Comparison of ENCODE assay signal across 8 cellular contexts in the genomic region with DNA sequence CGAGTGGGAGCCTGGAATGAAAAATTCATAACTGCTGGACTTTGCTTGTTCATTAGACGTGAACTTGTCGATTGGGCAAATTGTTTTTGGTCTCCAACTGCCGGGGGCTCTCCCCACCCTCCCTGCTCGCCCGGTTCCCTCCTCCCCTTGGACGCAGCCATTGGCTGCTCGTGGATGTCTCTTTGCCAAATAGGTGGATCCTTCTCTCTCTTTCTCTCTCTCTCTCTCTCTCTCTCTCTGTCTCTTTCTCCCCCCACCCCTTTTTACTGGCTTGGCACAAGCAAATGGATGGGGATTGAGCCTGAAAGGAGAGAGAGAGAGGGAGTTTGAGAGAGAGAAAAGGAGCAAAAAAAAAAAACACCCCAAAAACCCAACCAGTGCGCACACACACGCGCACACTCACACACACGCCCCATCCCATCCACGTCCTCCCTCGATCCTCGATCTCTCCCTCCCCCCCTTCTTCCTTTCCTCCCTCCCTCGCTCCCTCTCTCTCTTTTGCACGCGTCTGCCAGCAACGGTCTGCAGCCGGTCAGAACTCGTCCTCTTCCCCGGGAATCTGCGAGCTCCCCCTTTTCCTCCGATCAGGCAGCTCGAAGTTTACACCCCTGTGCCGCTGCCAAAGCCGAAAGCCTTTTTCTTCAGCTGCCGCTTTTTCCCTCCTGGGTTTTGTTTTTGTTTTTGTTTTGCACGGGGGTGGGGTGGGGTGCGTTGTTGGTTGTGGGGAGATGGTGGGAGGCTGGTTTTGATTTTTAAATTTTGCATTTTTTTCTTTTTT. TPM values are rescaled to one million over a fixed set of nuclear protein-coding genes. Genes with fewer than 3 reads are reported as not detected.
DNase-seq lines count a peak whose midpoint lies in the region; ATAC-seq lines count a peak whose summit lies in the region.

No MANE protein-coding gene starts in this region.

- intact Hi-C loops in left ventricle myocardium superior (cut with micrococcal nuclease) = no loop called here

- H3K9me3 ChIP-seq in trophoblast cell (ENCODE audit: insufficient read depth, low read depth, low read length) = peaks cover 2% of the 10 kb centered on the region

- no peak overlapping the region for H4K12ac ChIP-seq in trophoblast cell (ENCODE audit: low read depth, low read length)

- no peaks in the 10 kb centered on the region for H3K36me3 ChIP-seq in trophoblast cell (ENCODE audit: control insufficient read depth in 1 of 2, insufficient read depth in 2 of 2, low read length in 2 of 2)

- H3K4me1 Mint-ChIP-seq in stimulated activated naive CD8-positive, alpha-beta T cell treated with anti-CD3 and anti-CD28 coated beads, Interleukin-15, Interleukin-2, amounts not matched to agents 100 ng/mL and 50 ng/mL, for 24 hours (ENCODE audit: low read depth) = peaks cover 23% of the 10 kb centered on the region

- no peak overlapping the region for H2BK12ac ChIP-seq in trophoblast cell (ENCODE audit: low read length)

- DNase-seq in stimulated activated naive CD8-positive, alpha-beta T cell treated with anti-CD3 and anti-CD28 coated beads, Interleukin-15, Interleukin-2, amounts not matched to agents 100 U/mL and 50 U/mL, for 24 hours = no peak
- DNase-seq in NCI-H2171 treated with DMSO at 0.1 percent for 48 hours (lab: John Stamatoyannopoulos, UW) = peak; percentile 94
- peak; percentile 88 for DNase-seq in left ventricle myocardium superior
- DNase-seq in renal cortical epithelial cell (ENCODE audit: low read depth) = peak; percentile 43
- no peak for DNase-seq in trophoblast cell

- no peak for ATAC-seq in stimulated activated naive CD8-positive, alpha-beta T cell treated with anti-CD3 and anti-CD28 coated beads, Interleukin-15, Interleukin-2, amounts not matched to agents 100 U/mL and 50 U/mL, for 24 hours
- ATAC-seq in left ventricle myocardium superior (peak; percentile 85), GM21390 (IDR thresholded peaks at IDR 0.05; ENCODE audit: unreplicated experiment) (no peak)

- no peak overlapping the region for H3K27ac Mint-ChIP-seq in stimulated activated naive CD8-positive, alpha-beta T cell treated with anti-CD3 and anti-CD28 coated beads, Interleukin-15, Interleukin-2, amounts not matched to agents 100 ng/mL and 50 ng/mL, for 24 hours

- no peak overlapping the region for H3K4me2 ChIP-seq in trophoblast cell (ENCODE audit: low read length)

- peaks cover 26% of the 10 kb centered on the region for H3K27me3 Mint-ChIP-seq in stimulated activated naive CD8-positive, alpha-beta T cell treated with anti-CD3 and anti-CD28 coated beads, Interleukin-15, Interleukin-2, amounts not matched to agents 100 ng/mL and 50 ng/mL, for 24 hours

- H3K9ac ChIP-seq in trophoblast cell (ENCODE audit: low read length) = no peak overlapping the region

- H3K79me1 ChIP-seq in trophoblast cell (ENCODE audit: low read length) = no peaks in the 10 kb centered on the region

- WGBS in trophoblast cell (ENCODE audit: extremely low coverage, insufficient coverage, insufficient read length) = no CpG with 5 or more reads among the region's 30 CpGs

- H4K8ac ChIP-seq in trophoblast cell (ENCODE audit: low read depth, low read length) = no peak overlapping the region

- no peak overlapping the region for H3K23ac ChIP-seq in trophoblast cell (ENCODE audit: low read length)

- H3K27me3 ChIP-seq in trophoblast cell (ENCODE audit: insufficient read depth, low read length) = peaks cover 88% of the 10 kb centered on the region

- H3K4me3 Mint-ChIP-seq in stimulated activated naive CD8-positive, alpha-beta T cell treated with anti-CD3 and anti-CD28 coated beads, Interleukin-15, Interleukin-2, amounts not matched to agents 100 ng/mL and 50 ng/mL, for 24 hours = peak overlapping the region; percentile 59

- no peaks in the 10 kb centered on the region for H3K4me1 ChIP-seq in trophoblast cell (ENCODE audit: control insufficient read depth in 1 of 2, insufficient read depth in 2 of 2, low read length in 2 of 2)

- H3K9me3 Mint-ChIP-seq in stimulated activated naive CD8-positive, alpha-beta T cell treated with anti-CD3 and anti-CD28 coated beads, Interleukin-15, Interleukin-2, amounts not matched to agents 100 ng/mL and 50 ng/mL, for 24 hours = no peaks in the 10 kb centered on the region

- no peak overlapping the region for H2AK5ac ChIP-seq in trophoblast cell (ENCODE audit: low read length)

- H3K18ac ChIP-seq in trophoblast cell (ENCODE audit: low read length) = no peak overlapping the region

- H2AFZ ChIP-seq in trophoblast cell (ENCODE audit: insufficient read depth, low read length, poor library complexity) = no peak overlapping the region

- H2BK5ac ChIP-seq in trophoblast cell (ENCODE audit: low read depth, low read length, poor library complexity) = no peak overlapping the region

- H3K27ac ChIP-seq in angular gyrus (ENCODE audit: low read depth, low read length) (peak overlapping the region; percentile 98), trophoblast cell (ENCODE audit: low read depth, low read length) (no peak overlapping the region)

- H3K36me3 Mint-ChIP-seq in stimulated activated naive CD8-positive, alpha-beta T cell treated with anti-CD3 and anti-CD28 coated beads, Interleukin-15, Interleukin-2, amounts not matched to agents 100 ng/mL and 50 ng/mL, for 24 hours (ENCODE audit: low read depth) = peaks cover 5% of the 10 kb centered on the region

- no peak overlapping the region for H2BK120ac ChIP-seq in trophoblast cell (ENCODE audit: insufficient read depth, low read length, poor library complexity)

- H4K91ac ChIP-seq in trophoblast cell (ENCODE audit: low read depth, low read length) = no peak overlapping the region

- no peak overlapping the region for H3K4me3 ChIP-seq in trophoblast cell (ENCODE audit: low read depth, low read length)

- no peak overlapping the region for H3K14ac ChIP-seq in trophoblast cell (ENCODE audit: low read length)

- no peak overlapping the region for H3K4ac ChIP-seq in trophoblast cell (ENCODE audit: low read depth, low read length)

- H3K79me2 ChIP-seq in trophoblast cell (ENCODE audit: control insufficient read depth, insufficient read depth, low read length, poor library complexity) = no peaks in the 10 kb centered on the region

RNA-seq across cellular contexts. Expression of a gene that starts 27.8 kb away (rescaled TPM):
- total RNA-seq in left ventricle myocardium superior = 171 TPM
- total RNA-seq in renal cortical epithelial cell = 10.1 and 40.7 TPM in 2 replicates
- polyA plus RNA-seq in trophoblast cell (2013) = 0.03 and 0.04 TPM in 2 replicates

RNA-seq across cellular contexts. Expression of a gene that starts 53.7 kb away (rescaled TPM):
- total RNA-seq in left ventricle myocardium superior = 11.2 TPM
- 0.05 TPM in 1 of 2 replicates, not detected in the other for total RNA-seq in renal cortical epithelial cell
- 0.03 TPM in 2 replicates for polyA plus RNA-seq in trophoblast cell (2013)

Comparison
In these comparisons a context has a peak if more than half of its experiments do, and no peak if none do; other contexts are left out.
1. DNase-seq: peak in NCI-H2171 treated with DMSO at 0.1 percent for 48 hours (single experiment), left ventricle myocardium superior (single experiment) and renal cortical epithelial cell (single experiment); none in stimulated activated naive CD8-positive, alpha-beta T cell treated with anti-CD3 and anti-CD28 coated beads, Interleukin-15, Interleukin-2, amounts not matched to agents 100 U/mL and 50 U/mL, for 24 hours (single experiment) and trophoblast cell (0 of 2).
2. RNA of a gene that starts 53.7 kb away (total RNA-seq): 11.2 TPM in left ventricle myocardium superior (single experiment); 0.05 TPM in renal cortical epithelial cell; every median in the first group is over 10 times any median in the second.